In genomic region chr3:61617651-61618050, GRCh38 we compare ENCODE assay signal across 19 cellular contexts.
"Had no signal": no experiment of that assay in that cellular context is flagged by ENCODE, and none has a peak within 500 bp of the region (broad histone marks: within the 10 kb centered on the region; RNA-seq: fewer than 3 reads in every experiment).

No MANE protein-coding gene starts in this region.

- H3K27ac Mint-ChIP-seq: activated naive CD4-positive, alpha-beta T cell treated with anti-CD3 and anti-CD28 coated beads, Interleukin-2, amount 50 U/mL, for 24 hours; dendritic cell treated with granulocyte-macrophage colony-stimulating factor and Interleukin-4, amounts not matched to agents 40 ng/mL and 50 ng/mL, for 4 days; effector memory CD8-positive, alpha-beta T cell; naive B cell; T-helper 1 cell treated with Interleukin-12 subunit alpha and Interleukin-12 subunit beta and Interleukin-4 antibody, amounts not matched to agents 30 μg/mL and 1 μg/mL, for 36 hours had no signal

- H3K27ac ChIP-seq: cardiac muscle cell, left lung had no signal

- H3K4me1 ChIP-seq: left lung had no signal

- H3K9me3 Mint-ChIP-seq: activated naive CD4-positive, alpha-beta T cell treated with anti-CD3 and anti-CD28 coated beads, Interleukin-2, amount 50 U/mL, for 24 hours; dendritic cell treated with granulocyte-macrophage colony-stimulating factor and Interleukin-4, amounts not matched to agents 40 ng/mL and 50 ng/mL, for 4 days; T-helper 1 cell treated with Interleukin-12 subunit alpha and Interleukin-12 subunit beta and Interleukin-4 antibody, amounts not matched to agents 30 μg/mL and 1 μg/mL, for 36 hours had no signal

- H3K36me3 ChIP-seq: adrenal gland, cardiac muscle cell, left lung had no signal

- H3K4me3 Mint-ChIP-seq: activated naive CD4-positive, alpha-beta T cell treated with anti-CD3 and anti-CD28 coated beads, Interleukin-2, amount 50 U/mL, for 24 hours; dendritic cell treated with granulocyte-macrophage colony-stimulating factor and Interleukin-4, amounts not matched to agents 40 ng/mL and 50 ng/mL, for 4 days; effector memory CD8-positive, alpha-beta T cell; naive B cell; T-helper 1 cell treated with Interleukin-12 subunit alpha and Interleukin-12 subunit beta and Interleukin-4 antibody, amounts not matched to agents 30 μg/mL and 1 μg/mL, for 36 hours had no signal

- H3K27me3 ChIP-seq: adrenal gland, cardiac muscle cell, left lung had no signal

- ATAC-seq: effector memory CD8-positive, alpha-beta T cell had no signal

- H3K9me3 ChIP-seq: adrenal gland, left lung had no signal

- H3K36me3 Mint-ChIP-seq: activated naive CD4-positive, alpha-beta T cell treated with anti-CD3 and anti-CD28 coated beads, Interleukin-2, amount 50 U/mL, for 24 hours; naive B cell had no signal

- H3K27me3 Mint-ChIP-seq: dendritic cell treated with granulocyte-macrophage colony-stimulating factor and Interleukin-4, amounts not matched to agents 40 ng/mL and 50 ng/mL, for 4 days; effector memory CD8-positive, alpha-beta T cell had no signal

- DNase-seq: activated CD4-positive, alpha-beta T cell treated with anti-CD3 and anti-CD28 coated beads, Interleukin-2, amount 50 U/mL, for 4 hours; activated CD4-positive, CD25-positive, alpha-beta regulatory T cell treated with anti-CD3 and anti-CD28 coated beads, Interleukin-2, amount 50 U/mL, for 72 hours; activated gamma-delta T cell; adrenal gland; effector memory CD8-positive, alpha-beta T cell; hippocampal formation; left lung; naive B cell; posterior cingulate gyrus; retina; stimulated activated CD4-positive, alpha-beta T cell treated with anti-CD3 and anti-CD28 coated beads, Interleukin-12 subunit alpha, Interleukin-12 subunit beta, amount 100 ng/mL, for 4 hours; stimulated activated CD4-positive, alpha-beta T cell treated with anti-CD3 and anti-CD28 coated beads, Interleukin-1b, Interleukin-23, amount 100 ng/mL, for 48 hours; stimulated activated CD8-positive, alpha-beta memory T cell treated with anti-CD3 and anti-CD28 coated beads, Interleukin-4, amount 100 ng/mL, for 48 hours; stimulated activated naive CD4-positive, alpha-beta T cell; trophoblast cell had no signal

- H3K4me1 Mint-ChIP-seq: activated naive CD4-positive, alpha-beta T cell treated with anti-CD3 and anti-CD28 coated beads, Interleukin-2, amount 50 U/mL, for 24 hours; naive B cell had no signal

- H3K4me3 ChIP-seq: adrenal gland, cardiac muscle cell, left lung had no signal
